Comparison of ENCODE assay signal across 10 cellular contexts in genomic region chr5:158516521-158516920, GRCh38.
"Had no signal": no experiment of that assay in that cellular context is flagged by ENCODE, and none has a peak within 500 bp of the region (broad histone marks: within the 10 kb centered on the region; RNA-seq: fewer than 3 reads in every experiment).

No MANE protein-coding gene starts in this region.

- H3K9me3 ChIP-seq: HAP-1 had no signal

- H3K36me3 ChIP-seq: HAP-1 had no signal

- DNase-seq: GM23248, GOT3, H7, HFFc6, KBM-7 had no signal

- H2AFZ ChIP-seq: GM23248 had no signal

- H3K4me1 ChIP-seq: HAP-1 had no signal

- H3K4me3 ChIP-seq: GM23248, HAP-1 had no signal

- H3K9ac ChIP-seq: GM23248, KMS-11 had no signal

- H3K27ac ChIP-seq: GM23248, HL-60, KMS-11 had no signal

- H3K4me2 ChIP-seq: KMS-11 had no signal

- ATAC-seq: HCT116, HepG2 had no signal
